24 cellular contexts compared by ENCODE assay signal in genomic region chr22:48703265-48703941, GRCh38.
DNase-seq lines count a peak whose midpoint lies in the region; ATAC-seq, FAIRE-seq and TF ChIP-seq lines count a peak whose summit lies in the region.
"Had no signal": no experiment of that assay in that cellular context is flagged by ENCODE, and none has a peak within 500 bp of the region (broad histone marks: within the 10 kb centered on the region; RNA-seq: fewer than 3 reads in every experiment).

No MANE protein-coding gene starts in this region.

- DNase-seq in CD14-positive monocyte (ENCODE audit: low spot score): peak; percentile 35
- no peak for DNase-seq in HepG2 (ENCODE audit: low spot score)
- DNase-seq in progenitor cell of endocrine pancreas (ENCODE audit: low spot score, unreplicated experiment): no peak
- no peak for DNase-seq in NCI-H510A (lab: John Stamatoyannopoulos, UW)
- DNase-seq in H4 (ENCODE audit: low spot score): no peak
- no peak for DNase-seq in activated T-cell treated with anti-CD3 and anti-CD28 coated beads for 4 hours
- DNase-seq: ACHN; activated B cell treated with CpG ODN at 0.5 μM for 24 hours; activated CD4-positive, alpha-beta T cell treated with anti-CD3 and anti-CD28 coated beads, Interleukin-2, amount 50 U/mL, for 4 hours; Caco-2; colonic mucosa; DMS79; effector memory CD8-positive, alpha-beta T cell; gastrocnemius medialis; immature natural killer cell; SK-N-SH; small intestine had no signal

- POLR2A ChIA-PET in HepG2 (lab: Yijun Ruan, JAX): interaction anchor here (0.8 to 4.7 kb wide), 3 partner anchors 10 to 32 kb away, joined by 3 to 56 read pairs (median 4); no protein-coding TSS in a partner anchor

- in situ Hi-C loops in HepG2 (cut with HindIII; ENCODE audit: extremely low pct_ligation_motif_present, low pct_unique_long_range_greater_than_20kb): no loop called here

- no peak for TF ChIP-seq CTCF in CD14-positive monocyte (IDR thresholded peaks at IDR 0.05)
- TF ChIP-seq CTCF in brain (conservative IDR thresholded peaks at IDR 0.05): no peak
- no peak for TF ChIP-seq CTCF in HepG2 (CRISPR knock-in tag; IDR thresholded peaks at IDR 0.05)
- TF ChIP-seq CTCF in progenitor cell of endocrine pancreas (IDR thresholded peaks at IDR 0.05; ENCODE audit: unreplicated experiment): no peak

- no peaks in the 10 kb centered on the region for H3K27me3 ChIP-seq in HepG2 (ENCODE audit: control insufficient read depth in 1 of 2, insufficient read depth in 2 of 2, low read length in 2 of 2)
- H3K27me3 ChIP-seq: colonic mucosa, gastrocnemius medialis had no signal

- WGBS in HepG2 (ENCODE audit: low lambda C conversion rate): 88% methylated on average over 9 of the region's 17 CpGs

- H3K36me3 Mint-ChIP-seq in CD14-positive monocyte (no peaks in the 10 kb centered on the region), brain (no peaks in the 10 kb centered on the region), progenitor cell of endocrine pancreas (ENCODE audit: insufficient read depth) (peaks cover 2% of the 10 kb centered on the region)
- H3K36me3 Mint-ChIP-seq: activated naive CD4-positive, alpha-beta T cell treated with anti-CD3 and anti-CD28 coated beads, Interleukin-2, amount 50 U/mL, for 72 hours; immature natural killer cell had no signal

- peaks cover 85% of the 10 kb centered on the region for H3K4me1 ChIP-seq in HepG2 (ENCODE audit: insufficient read depth, low read length)
- H3K4me1 ChIP-seq: Caco-2, colonic mucosa, gastrocnemius medialis had no signal

- no peak for ATAC-seq in HepG2
- no peak for ATAC-seq in GM21528 (IDR thresholded peaks at IDR 0.05; ENCODE audit: low FRiP score, unreplicated experiment)
- ATAC-seq: activated naive CD4-positive, alpha-beta T cell treated with anti-CD3 and anti-CD28 coated beads, Interleukin-2, amount 50 U/mL, for 72 hours; effector memory CD8-positive, alpha-beta T cell; esophagus mucosa; gastrocnemius medialis had no signal

- no TSS peak for BruUV-seq in HepG2 (replicated peaks; lab: Mats Ljungman, UMichigan)

- peak overlapping the region; percentile 94 for H3K27ac ChIP-seq in HepG2 (ENCODE audit: extremely low read length, insufficient read depth, low read length)
- H3K27ac ChIP-seq: colonic mucosa, gastrocnemius medialis had no signal

- no peaks in the 10 kb centered on the region for H3K9me3 ChIP-seq in HepG2 (ENCODE audit: low read length)
- H3K9me3 ChIP-seq: Caco-2, colonic mucosa, gastrocnemius medialis, SK-N-SH had no signal

- H3K4me3 ChIP-seq in HepG2 (replicated peaks in 1 of 3; ENCODE audit: insufficient read depth in 1 of 3, low read depth in 2 of 3, low read length in 3 of 3): peak overlapping the region in 1 of 3 experiments; percentile 40; a peak in 2 of 6 replicates
- H3K4me3 ChIP-seq: colonic mucosa, gastrocnemius medialis, lung had no signal

- peaks cover 2% of the 10 kb centered on the region; the same call in 1 of the 2 replicates for H4K20me1 ChIP-seq in HepG2 (ENCODE audit: insufficient read depth, low read length)

- H3K4me2 ChIP-seq in HepG2 (ENCODE audit: low read depth, low read length): peak overlapping the region; percentile 54
- H3K4me2 ChIP-seq: SK-N-SH had no signal

- peaks cover 16% of the 10 kb centered on the region for H3K4me1 Mint-ChIP-seq in CD14-positive monocyte
- H3K4me1 Mint-ChIP-seq in brain: peaks cover 55% of the 10 kb centered on the region
- peaks cover 12% of the 10 kb centered on the region for H3K4me1 Mint-ChIP-seq in progenitor cell of endocrine pancreas (ENCODE audit: low read depth)
- H3K4me1 Mint-ChIP-seq: activated B cell treated with CpG ODN at 0.5 μM for 24 hours, immature natural killer cell had no signal

- H3K9ac ChIP-seq in HepG2 (ENCODE audit: insufficient read depth, low read depth, low read length): peak overlapping the region; percentile 48
- H3K9ac ChIP-seq: SK-N-SH had no signal

- TF ChIP-seq EP300 in HepG2 (IDR thresholded peaks at IDR 0.05; ENCODE audit: low read depth in 2 of 2, low read length in 2 of 2) (no peak), HepG2 (CRISPR knock-in tag; IDR thresholded peaks at IDR 0.05; ENCODE audit: borderline replicate concordance) (no peak)

- CTCF ChIA-PET in HepG2 (lab: Yijun Ruan, JAX; ENCODE audit: low intra/inter-chr PET ratio, low total read pairs): no interaction called here

- peaks cover 72% of the 10 kb centered on the region for H3K79me2 ChIP-seq in HepG2 (ENCODE audit: insufficient read depth, low read length)

- H3K27ac Mint-ChIP-seq in CD14-positive monocyte: peak overlapping the region in 1 of 7 donors; percentile 15
- peak overlapping the region in 4 of 5 experiments; percentile 22 to 93 (median 54) for H3K27ac Mint-ChIP-seq in brain
- H3K27ac Mint-ChIP-seq in progenitor cell of endocrine pancreas: peak overlapping the region; percentile 95
- H3K27ac Mint-ChIP-seq: activated B cell treated with CpG ODN at 0.5 μM for 24 hours; activated naive CD4-positive, alpha-beta T cell treated with anti-CD3 and anti-CD28 coated beads, Interleukin-2, amount 50 U/mL, for 72 hours; activated T-helper 2 cell treated with anti-CD3 and anti-CD28 coated beads, Interferon-gamma antibody, Interleukin-2, Interleukin-4, amounts not matched to agents 10 μg/mL and 5 μg/mL and 100 μg/mL, durations not matched to agents 14 hours and 24 hours and 36 hours; effector memory CD8-positive, alpha-beta T cell; immature natural killer cell had no signal

- no peak for TF ChIP-seq POLR2A in HepG2 (IDR thresholded peaks at IDR 0.05; ENCODE audit: insufficient read depth in 1 of 2, low read depth in 2 of 2, low read length in 2 of 2)

- H3K9me3 Mint-ChIP-seq in CD14-positive monocyte (peaks cover 0 to 3% (median 0%) of the 10 kb centered on the region in 7 donors), brain (no peaks in the 10 kb centered on the region), progenitor cell of endocrine pancreas (ENCODE audit: low read depth) (no peaks in the 10 kb centered on the region)
- H3K9me3 Mint-ChIP-seq: activated B cell treated with CpG ODN at 0.5 μM for 24 hours; activated naive CD4-positive, alpha-beta T cell treated with anti-CD3 and anti-CD28 coated beads, Interleukin-2, amount 50 U/mL, for 72 hours; activated T-helper 2 cell treated with anti-CD3 and anti-CD28 coated beads, Interferon-gamma antibody, Interleukin-2, Interleukin-4, amounts not matched to agents 10 μg/mL and 5 μg/mL and 100 μg/mL, durations not matched to agents 14 hours and 24 hours and 36 hours; effector memory CD8-positive, alpha-beta T cell; immature natural killer cell had no signal

- H2AFZ ChIP-seq in HepG2 (ENCODE audit: low read length): no peak overlapping the region

- FAIRE-seq in HepG2 (lab: Jason Lieb, UNC): no peak
- FAIRE-seq: H54, small intestine had no signal

- H3K36me3 ChIP-seq in HepG2 (replicated peaks in 1 of 2; ENCODE audit: control insufficient read depth in 1 of 2, insufficient read depth in 2 of 2, low read length in 2 of 2): peaks cover 11 to 15% of the 10 kb centered on the region in 2 experiments
- H3K36me3 ChIP-seq: colonic mucosa, gastrocnemius medialis had no signal

- no peak for TF ChIP-seq RAD21 in HepG2 (CRISPR knock-in tag; IDR thresholded peaks at IDR 0.05)

- intact Hi-C loops in CD14-positive monocyte (cut with micrococcal nuclease) (no loop called here), HepG2 (cut with micrococcal nuclease; ENCODE audit: unreplicated experiment) (no loop called here)

- H3K4me3 Mint-ChIP-seq in CD14-positive monocyte (no peak overlapping the region), brain (no peak overlapping the region), progenitor cell of endocrine pancreas (ENCODE audit: low read depth) (no peak overlapping the region)
- H3K4me3 Mint-ChIP-seq: activated B cell treated with CpG ODN at 0.5 μM for 24 hours; effector memory CD8-positive, alpha-beta T cell; immature natural killer cell had no signal

- H3K27me3 Mint-ChIP-seq in CD14-positive monocyte (ENCODE audit: low read depth in 3 of 3) (peaks cover 0 to 3% (median 0%) of the 10 kb centered on the region in 3 donors), brain (no peaks in the 10 kb centered on the region), progenitor cell of endocrine pancreas (no peaks in the 10 kb centered on the region)
- H3K27me3 Mint-ChIP-seq: activated B cell treated with CpG ODN at 0.5 μM for 24 hours had no signal

TF ChIP-seq in HepG2, 621 proteins besides CTCF, POLR2A, EP300 and RAD21 (continues in another document):
- no peak for TF ChIP-seq GATA4 (IDR thresholded peaks at IDR 0.05; ENCODE audit: borderline replicate concordance, low read depth)
- no peak for TF ChIP-seq SP140L (CRISPR knock-in tag; IDR thresholded peaks at IDR 0.05; ENCODE audit: borderline replicate concordance)
- TF ChIP-seq, protein P1, sequence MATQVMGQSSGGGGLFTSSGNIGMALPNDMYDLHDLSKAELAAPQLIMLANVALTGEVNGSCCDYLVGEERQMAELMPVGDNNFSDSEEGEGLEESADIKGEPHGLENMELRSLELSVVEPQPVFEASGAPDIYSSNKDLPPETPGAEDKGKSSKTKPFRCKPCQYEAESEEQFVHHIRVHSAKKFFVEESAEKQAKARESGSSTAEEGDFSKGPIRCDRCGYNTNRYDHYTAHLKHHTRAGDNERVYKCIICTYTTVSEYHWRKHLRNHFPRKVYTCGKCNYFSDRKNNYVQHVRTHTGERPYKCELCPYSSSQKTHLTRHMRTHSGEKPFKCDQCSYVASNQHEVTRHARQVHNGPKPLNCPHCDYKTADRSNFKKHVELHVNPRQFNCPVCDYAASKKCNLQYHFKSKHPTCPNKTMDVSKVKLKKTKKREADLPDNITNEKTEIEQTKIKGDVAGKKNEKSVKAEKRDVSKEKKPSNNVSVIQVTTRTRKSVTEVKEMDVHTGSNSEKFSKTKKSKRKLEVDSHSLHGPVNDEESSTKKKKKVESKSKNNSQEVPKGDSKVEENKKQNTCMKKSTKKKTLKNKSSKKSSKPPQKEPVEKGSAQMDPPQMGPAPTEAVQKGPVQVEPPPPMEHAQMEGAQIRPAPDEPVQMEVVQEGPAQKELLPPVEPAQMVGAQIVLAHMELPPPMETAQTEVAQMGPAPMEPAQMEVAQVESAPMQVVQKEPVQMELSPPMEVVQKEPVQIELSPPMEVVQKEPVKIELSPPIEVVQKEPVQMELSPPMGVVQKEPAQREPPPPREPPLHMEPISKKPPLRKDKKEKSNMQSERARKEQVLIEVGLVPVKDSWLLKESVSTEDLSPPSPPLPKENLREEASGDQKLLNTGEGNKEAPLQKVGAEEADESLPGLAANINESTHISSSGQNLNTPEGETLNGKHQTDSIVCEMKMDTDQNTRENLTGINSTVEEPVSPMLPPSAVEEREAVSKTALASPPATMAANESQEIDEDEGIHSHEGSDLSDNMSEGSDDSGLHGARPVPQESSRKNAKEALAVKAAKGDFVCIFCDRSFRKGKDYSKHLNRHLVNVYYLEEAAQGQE (IDR thresholded peaks at IDR 0.05; ENCODE audit: borderline replicate concordance in 1 of 2, low read depth in 1 of 2, low read length in 2 of 2): no peak
- TF ChIP-seq ZNF326 (CRISPR knock-in tag; IDR thresholded peaks at IDR 0.05; ENCODE audit: borderline replicate concordance): no peak
- TF ChIP-seq GZF1 (CRISPR knock-in tag; IDR thresholded peaks at IDR 0.05): no peak
